ENCODE assay signal across 12 cellular contexts in the genomic region with DNA sequence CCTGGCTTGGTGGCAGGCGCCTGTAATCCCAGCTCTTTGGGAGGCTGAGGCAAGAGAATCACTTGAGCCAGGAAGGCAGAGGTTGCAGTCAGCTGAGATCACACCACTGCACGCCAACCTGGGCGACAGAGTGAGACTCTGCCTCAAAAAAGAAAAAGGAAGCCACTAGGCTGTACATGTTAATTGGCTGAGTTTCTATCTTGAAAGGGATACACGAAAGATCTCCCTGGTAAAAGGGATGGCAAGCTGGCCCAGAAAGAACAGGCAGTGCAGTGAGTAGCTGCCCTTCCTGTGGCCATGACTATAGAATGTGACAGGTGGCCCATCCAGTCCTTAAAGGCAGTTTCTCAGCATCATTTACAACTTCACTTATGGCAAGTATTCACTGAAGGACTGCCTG. TPM values are rescaled to one million over a fixed set of nuclear protein-coding genes. Genes with fewer than 3 reads are reported as not detected.
DNase-seq lines count a peak whose midpoint lies in the region; FAIRE-seq and TF ChIP-seq lines count a peak whose summit lies in the region.
"Had no signal": no experiment of that assay in that cellular context is flagged by ENCODE, and none has a peak within 500 bp of the region (broad histone marks: within the 10 kb centered on the region; RNA-seq: fewer than 3 reads in every experiment).

No MANE protein-coding gene starts in this region.

- CTCF ChIA-PET in activated naive CD4-positive, alpha-beta T cell treated with anti-CD3 and anti-CD28 coated beads, Interleukin-2, amount 10 ng/mL, durations not matched to agents 7 days and 5 days (lab: Charles Lee), result interaction anchor here (1.5 kb wide), 1 partner anchor 81 kb away, joined by 4 read pairs; no protein-coding TSS in a partner anchor

- intact Hi-C loops in esophagus muscularis mucosa (cut with DNase I) (no loop called here), transverse colon (cut with DNase I; ENCODE audit: low total_unique reads) (no loop called here)

- TF ChIP-seq EP300 in esophagus muscularis mucosa (IDR thresholded peaks at IDR 0.05) (no peak), transverse colon (IDR thresholded peaks at IDR 0.05; ENCODE audit: low read depth) (no peak)

- TF ChIP-seq CTCF in esophagus muscularis mucosa (IDR thresholded peaks at IDR 0.05) (no peak), transverse colon (IDR thresholded peaks at IDR 0.05) (no peak)

- peaks cover 78 to 100% (median 100%) of the 10 kb centered on the region in 4 donors for H3K4me1 ChIP-seq in esophagus muscularis mucosa
- peaks cover 40 to 97% (median 77%) of the 10 kb centered on the region in 4 donors for H3K4me1 ChIP-seq in transverse colon

- no peak overlapping the region for H3K4me3 Mint-ChIP-seq in activated naive CD4-positive, alpha-beta T cell treated with anti-CD3 and anti-CD28 coated beads, Interleukin-2, amount 10 ng/mL, durations not matched to agents 7 days and 5 days

- peaks cover 30% of the 10 kb centered on the region for H3K36me3 Mint-ChIP-seq in activated naive CD4-positive, alpha-beta T cell treated with anti-CD3 and anti-CD28 coated beads, Interleukin-2, amount 10 ng/mL, durations not matched to agents 7 days and 5 days

- TF ChIP-seq POLR2A in esophagus muscularis mucosa (IDR thresholded peaks at IDR 0.05; ENCODE audit: low read depth), result no peak
- no peak for TF ChIP-seq POLR2A in transverse colon (IDR thresholded peaks at IDR 0.05)

- in situ Hi-C loops in transverse colon (cut with MboI; ENCODE audit: low pct_ligation_motif_present in 1 of 4, low pct_unique_long_range_greater_than_20kb in 1 of 4, low sequenced_read_pairs in 3 of 4), result no loop called here

- H3K4me3 ChIP-seq in esophagus muscularis mucosa (no peak overlapping the region), transverse colon (no peak overlapping the region)

- peaks cover 5% of the 10 kb centered on the region for H3K27me3 Mint-ChIP-seq in activated naive CD4-positive, alpha-beta T cell treated with anti-CD3 and anti-CD28 coated beads, Interleukin-2, amount 10 ng/mL, durations not matched to agents 7 days and 5 days
- H3K27me3 Mint-ChIP-seq: progenitor cell of endocrine pancreas had no signal

- peak; percentile 31 for DNase-seq in activated naive CD4-positive, alpha-beta T cell treated with anti-CD3 and anti-CD28 coated beads, Interleukin-2, amount 10 ng/mL, durations not matched to agents 7 days and 5 days
- DNase-seq in activated naive CD4-positive, alpha-beta T cell (lab: John Stamatoyannopoulos, UW), result no peak
- DNase-seq in NCI-H69 (lab: John Stamatoyannopoulos, UW) (peak; percentile 8), esophagus muscularis mucosa (ENCODE audit: extremely low spot score) (no peak), transverse colon (no peak), activated gamma-delta T cell (lab: John Stamatoyannopoulos, UW) (no peak), NOMO-1 treated with dmso at 0.1 percent for 144 hours (lab: John Stamatoyannopoulos, UW; ENCODE audit: unreplicated experiment) (no peak), GM19239 (ENCODE audit: insufficient read length, low spot score) (no peak)
- DNase-seq: aorta, hippocampal formation, NCI-H1092 treated with DMSO at 0.1 percent for 48 hours had no signal

- peaks cover 89% of the 10 kb centered on the region for H3K4me1 Mint-ChIP-seq in activated naive CD4-positive, alpha-beta T cell treated with anti-CD3 and anti-CD28 coated beads, Interleukin-2, amount 10 ng/mL, durations not matched to agents 7 days and 5 days

- H3K9me3 ChIP-seq in esophagus muscularis mucosa (no peaks in the 10 kb centered on the region), transverse colon (no peaks in the 10 kb centered on the region)

- H3K27ac ChIP-seq in esophagus muscularis mucosa (replicated peaks in 1 of 4), result peak overlapping the region; percentile 86 to 99 (median 92)
- peak overlapping the region; percentile 94 to 99 (median 96) for H3K27ac ChIP-seq in transverse colon

- H3K27me3 ChIP-seq in esophagus muscularis mucosa (no peaks in the 10 kb centered on the region), transverse colon (no peaks in the 10 kb centered on the region)

- peak overlapping the region; percentile 75 for H3K27ac Mint-ChIP-seq in activated naive CD4-positive, alpha-beta T cell treated with anti-CD3 and anti-CD28 coated beads, Interleukin-2, amount 10 ng/mL, durations not matched to agents 7 days and 5 days
- H3K27ac Mint-ChIP-seq: progenitor cell of endocrine pancreas had no signal

- no peaks in the 10 kb centered on the region for H3K9me3 Mint-ChIP-seq in activated naive CD4-positive, alpha-beta T cell treated with anti-CD3 and anti-CD28 coated beads, Interleukin-2, amount 10 ng/mL, durations not matched to agents 7 days and 5 days

- 80% methylated on average over 4 of the region's 4 CpGs for WGBS in esophagus muscularis mucosa
- 75 to 100% methylated on average over 1 to 4 of the region's 4 CpGs for WGBS in transverse colon (ENCODE audit: low coverage in 1 of 2), 2 donors

- H3K36me3 ChIP-seq in esophagus muscularis mucosa (no peaks in the 10 kb centered on the region), transverse colon (no peaks in the 10 kb centered on the region)

- FAIRE-seq in GM19239 (lab: Jason Lieb, UNC), result no peak

RNA-seq across cellular contexts. Expression of gene LRIG1, which starts 12.3 kb away (rescaled TPM):
- total RNA-seq in esophagus muscularis mucosa (100 to 1,000 TPM in 3 of 4 donors, 10 to 100 TPM in 1; 95.3 to 136 (median 131) TPM), transverse colon (10 to 100 TPM; 67.2 to 87.6 (median 79.3) TPM)

Comparison
In these comparisons a context has a peak if more than half of its experiments do, and no peak if none do; other contexts are left out.
1. DNase-seq: peak in activated naive CD4-positive, alpha-beta T cell treated with anti-CD3 and anti-CD28 coated beads, Interleukin-2, amount 10 ng/mL, durations not matched to agents 7 days and 5 days (single experiment) and NCI-H69 (single experiment); none in activated naive CD4-positive, alpha-beta T cell (0 of 4), esophagus muscularis mucosa (single experiment), transverse colon (single experiment), activated gamma-delta T cell (single experiment), NOMO-1 treated with dmso at 0.1 percent for 144 hours (single experiment) and GM19239 (single experiment).